In the genomic region with DNA sequence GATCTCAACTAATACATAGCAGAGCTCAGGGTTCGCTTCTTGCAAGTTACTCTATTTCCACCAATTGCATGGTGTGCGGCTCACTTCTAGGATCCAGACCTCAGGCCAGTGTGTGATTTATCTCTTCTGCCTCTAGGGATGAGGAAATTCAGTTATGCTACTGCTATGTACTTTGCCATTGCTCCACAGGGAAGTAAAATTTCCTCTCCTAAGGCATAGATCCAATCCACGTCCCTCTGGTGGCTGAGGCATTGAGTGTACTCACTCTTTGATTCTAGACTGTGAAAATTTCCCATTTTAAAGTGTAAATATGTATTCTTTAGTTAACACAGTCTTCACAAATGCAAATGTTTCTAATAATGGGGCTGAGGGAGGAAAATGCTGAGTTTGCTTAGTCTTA, we compare ENCODE assay signal across 1 cellular context.
TF ChIP-seq lines count a peak whose summit lies in the region.

No MANE protein-coding gene starts in this region.

TF ChIP-seq in GM23338, 12 proteins besides CTCF, POLR2A, EP300 and RAD21 (continued from another document):
- no peak for TF ChIP-seq EZH2 (IDR thresholded peaks at IDR 0.05; ENCODE audit: low read depth, unreplicated experiment)
- no peak for TF ChIP-seq ZNF331 (CRISPR knock-in tag; IDR thresholded peaks at IDR 0.05; ENCODE audit: low read depth)
